Comparison of ENCODE assay signal across 32 cellular contexts in the genomic region with DNA sequence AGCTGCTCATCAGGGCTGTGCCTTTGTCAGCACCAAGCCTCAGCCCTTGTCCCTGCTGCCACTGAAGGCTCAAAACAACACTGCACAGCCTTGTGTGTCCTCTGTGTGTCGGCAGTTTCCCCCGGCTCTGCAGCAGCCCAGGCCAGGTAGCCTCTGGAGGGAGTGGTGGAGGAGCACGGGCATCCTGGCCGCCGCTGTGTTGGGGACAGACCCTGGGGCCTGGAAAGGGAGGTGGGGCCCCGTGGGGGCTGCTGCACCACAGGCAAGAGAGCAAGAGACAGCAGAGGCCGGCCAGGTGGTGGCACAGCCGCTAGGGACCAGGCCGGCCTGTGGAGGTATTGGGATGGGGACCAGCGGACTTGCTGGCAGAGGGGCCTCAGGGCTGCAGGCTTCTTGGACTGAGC.
A peak's percentile ranks its signal among the peaks of the same experiment; 100 is the strongest.
DNase-seq lines count a peak whose midpoint lies in the region; ATAC-seq and TF ChIP-seq lines count a peak whose summit lies in the region.
"Had no signal": no experiment of that assay in that cellular context is flagged by ENCODE, and none has a peak within 500 bp of the region (broad histone marks: within the 10 kb centered on the region; RNA-seq: fewer than 3 reads in every experiment).

No MANE protein-coding gene starts in this region.

- H3K4me3 Mint-ChIP-seq in chondrocyte (ENCODE audit: unreplicated experiment): no peak overlapping the region
- H3K4me3 Mint-ChIP-seq: activated B cell treated with CpG ODN at 0.5 μM for 24 hours, immature natural killer cell, nephron progenitor cell had no signal

- no peak overlapping the region for H3K27ac ChIP-seq in right atrium auricular region
- H3K27ac ChIP-seq in transverse colon: no peak overlapping the region
- H3K27ac ChIP-seq: BLaER1 treated with 17β-estradiol and CSF1 and Interleukin-3, amounts not matched to agents 10 nM and 100 nM; gastrocnemius medialis; hepatocyte; testis had no signal

- DNase-seq in Right ventricle myocardium superior (peak; percentile 32), right atrium auricular region (ENCODE audit: low spot score) (no peak), chondrocyte (ENCODE audit: low spot score) (peak; percentile 69), omental fat pad (ENCODE audit: low spot score) (peak; percentile 6), transverse colon (peak; percentile 5), iPS-NIHi7 (ENCODE audit: extremely low spot score) (no peak)
- DNase-seq: ACHN; activated B cell treated with CpG ODN at 0.5 μM for 24 hours; activated CD4-positive, alpha-beta T cell treated with anti-CD3 and anti-CD28 coated beads, Interleukin-2, amount 50 U/mL, for 4 hours; activated CD8-positive, alpha-beta memory T cell treated with anti-CD3 and anti-CD28 coated beads, Interleukin-2, amount 50 U/mL, for 48 hours; activated gamma-delta T cell; amygdala; H7; immature natural killer cell; NCI-H1105 treated with DMSO at 0.1 percent for 48 hours; NCI-H2029; NCI-H226; NCI-H774; nephron progenitor cell; SHP77; stimulated activated CD4-positive, alpha-beta T cell treated with anti-CD3 and anti-CD28 coated beads, Interleukin-2, amount 100 ng/mL, for 48 hours; stimulated activated naive CD4-positive, alpha-beta T cell; T1000; testis had no signal

- H3K4me1 ChIP-seq in right atrium auricular region (no peaks in the 10 kb centered on the region), transverse colon (no peaks in the 10 kb centered on the region)
- H3K4me1 ChIP-seq: Caco-2, testis had no signal

- no peaks in the 10 kb centered on the region for H3K27me3 Mint-ChIP-seq in chondrocyte (ENCODE audit: low read depth)
- H3K27me3 Mint-ChIP-seq: activated B cell treated with CpG ODN at 0.5 μM for 24 hours, progenitor cell of endocrine pancreas had no signal

- ATAC-seq in Right ventricle myocardium superior (ENCODE audit: poor library complexity) (no peak), omental fat pad (ENCODE audit: low FRiP score) (no peak), SK-N-SH treated with all-trans-retinoic acid at 6 μM for 48 hours (no peak), HG02852 (IDR thresholded peaks at IDR 0.05; ENCODE audit: unreplicated experiment) (no peak)
- ATAC-seq: gastrocnemius medialis had no signal

- TF ChIP-seq POLR2A in transverse colon (IDR thresholded peaks at IDR 0.05): no peak

- H3K4me3 ChIP-seq in right atrium auricular region (no peak overlapping the region), transverse colon (no peak overlapping the region)
- H3K4me3 ChIP-seq: BLaER1 treated with 17β-estradiol and CSF1 and Interleukin-3, amounts not matched to agents 10 nM and 100 nM; gastrocnemius medialis; hepatocyte; smooth muscle cell; testis had no signal

- H3K36me3 ChIP-seq in right atrium auricular region: peaks cover 60% of the 10 kb centered on the region
- H3K36me3 ChIP-seq in transverse colon: peaks cover 0 to 11% (median 0%) of the 10 kb centered on the region in 4 donors

- in situ Hi-C loops in transverse colon (cut with MboI; ENCODE audit: low pct_ligation_motif_present in 1 of 4, low pct_unique_long_range_greater_than_20kb in 1 of 4, low sequenced_read_pairs in 3 of 4): no loop called here

- H3K27me3 ChIP-seq in right atrium auricular region: no peaks in the 10 kb centered on the region
- no peaks in the 10 kb centered on the region for H3K27me3 ChIP-seq in transverse colon
- H3K27me3 ChIP-seq: BLaER1 treated with 17β-estradiol and CSF1 and Interleukin-3, amounts not matched to agents 10 nM and 100 nM; gastrocnemius medialis; hepatocyte; testis had no signal

- no peaks in the 10 kb centered on the region for H3K9me3 ChIP-seq in right atrium auricular region
- no peaks in the 10 kb centered on the region for H3K9me3 ChIP-seq in transverse colon
- H3K9me3 ChIP-seq: Caco-2, gastrocnemius medialis, testis had no signal

- no peak for TF ChIP-seq CTCF in right atrium auricular region (IDR thresholded peaks at IDR 0.05)
- no peak for TF ChIP-seq CTCF in chondrocyte (IDR thresholded peaks at IDR 0.05)
- TF ChIP-seq CTCF in omental fat pad (IDR thresholded peaks at IDR 0.05): no peak
- TF ChIP-seq CTCF in transverse colon (IDR thresholded peaks at IDR 0.05): no peak

- intact Hi-C loops in Right ventricle myocardium superior (cut with DNase I) (no loop called here), transverse colon (cut with DNase I; ENCODE audit: low total_unique reads) (no loop called here)

- peaks cover 8% of the 10 kb centered on the region for H3K36me3 Mint-ChIP-seq in chondrocyte (ENCODE audit: low read depth)

- no peaks in the 10 kb centered on the region for H3K9me3 Mint-ChIP-seq in chondrocyte (ENCODE audit: low read depth)
- H3K9me3 Mint-ChIP-seq: activated B cell treated with CpG ODN at 0.5 μM for 24 hours, immature natural killer cell, nephron progenitor cell had no signal

- H3K4me1 Mint-ChIP-seq in chondrocyte (ENCODE audit: low read depth): no peaks in the 10 kb centered on the region
- H3K4me1 Mint-ChIP-seq: activated B cell treated with CpG ODN at 0.5 μM for 24 hours, immature natural killer cell had no signal

- WGBS in transverse colon (ENCODE audit: low coverage in 1 of 2), 2 donors: 93% methylated on average over 10 of the region's 10 CpGs; no CpG with 5 or more reads in 1 of the 2 donors

- no peak for TF ChIP-seq EP300 in transverse colon (IDR thresholded peaks at IDR 0.05; ENCODE audit: low read depth)

- H3K27ac Mint-ChIP-seq in chondrocyte (ENCODE audit: unreplicated experiment): no peak overlapping the region
- H3K27ac Mint-ChIP-seq: activated B cell treated with CpG ODN at 0.5 μM for 24 hours, progenitor cell of endocrine pancreas had no signal

TF ChIP-seq in SK-N-SH treated with all-trans-retinoic acid at 6 μM for 48 hours, 23 proteins besides CTCF, POLR2A, EP300 and RAD21:
- TF ChIP-seq ZFP3 (CRISPR knock-in tag; IDR thresholded peaks at IDR 0.05) (no peak), ZNF8 (CRISPR knock-in tag; IDR thresholded peaks at IDR 0.05) (no peak), PATZ1 (CRISPR knock-in tag; IDR thresholded peaks at IDR 0.05; ENCODE audit: borderline replicate concordance) (no peak), PPARA (CRISPR knock-in tag; IDR thresholded peaks at IDR 0.05; ENCODE audit: borderline replicate concordance) (no peak), GLIS3 (CRISPR knock-in tag; IDR thresholded peaks at IDR 0.05) (no peak), RARB (CRISPR knock-in tag; IDR thresholded peaks at IDR 0.05) (no peak), OSR1 (CRISPR knock-in tag; IDR thresholded peaks at IDR 0.05) (no peak), CREB5 (CRISPR knock-in tag; IDR thresholded peaks at IDR 0.05; ENCODE audit: low read depth) (no peak), ARNTL (CRISPR knock-in tag; IDR thresholded peaks at IDR 0.05; ENCODE audit: borderline replicate concordance, low read depth) (no peak), TOX (CRISPR knock-in tag; IDR thresholded peaks at IDR 0.05; ENCODE audit: borderline replicate concordance) (no peak), ZNF565 (CRISPR knock-in tag; conservative IDR thresholded peaks at IDR 0.05; ENCODE audit: low read depth) (no peak), TCF4 (CRISPR knock-in tag; IDR thresholded peaks at IDR 0.05; ENCODE audit: borderline replicate concordance) (no peak)
- TF ChIP-seq, protein P1, sequence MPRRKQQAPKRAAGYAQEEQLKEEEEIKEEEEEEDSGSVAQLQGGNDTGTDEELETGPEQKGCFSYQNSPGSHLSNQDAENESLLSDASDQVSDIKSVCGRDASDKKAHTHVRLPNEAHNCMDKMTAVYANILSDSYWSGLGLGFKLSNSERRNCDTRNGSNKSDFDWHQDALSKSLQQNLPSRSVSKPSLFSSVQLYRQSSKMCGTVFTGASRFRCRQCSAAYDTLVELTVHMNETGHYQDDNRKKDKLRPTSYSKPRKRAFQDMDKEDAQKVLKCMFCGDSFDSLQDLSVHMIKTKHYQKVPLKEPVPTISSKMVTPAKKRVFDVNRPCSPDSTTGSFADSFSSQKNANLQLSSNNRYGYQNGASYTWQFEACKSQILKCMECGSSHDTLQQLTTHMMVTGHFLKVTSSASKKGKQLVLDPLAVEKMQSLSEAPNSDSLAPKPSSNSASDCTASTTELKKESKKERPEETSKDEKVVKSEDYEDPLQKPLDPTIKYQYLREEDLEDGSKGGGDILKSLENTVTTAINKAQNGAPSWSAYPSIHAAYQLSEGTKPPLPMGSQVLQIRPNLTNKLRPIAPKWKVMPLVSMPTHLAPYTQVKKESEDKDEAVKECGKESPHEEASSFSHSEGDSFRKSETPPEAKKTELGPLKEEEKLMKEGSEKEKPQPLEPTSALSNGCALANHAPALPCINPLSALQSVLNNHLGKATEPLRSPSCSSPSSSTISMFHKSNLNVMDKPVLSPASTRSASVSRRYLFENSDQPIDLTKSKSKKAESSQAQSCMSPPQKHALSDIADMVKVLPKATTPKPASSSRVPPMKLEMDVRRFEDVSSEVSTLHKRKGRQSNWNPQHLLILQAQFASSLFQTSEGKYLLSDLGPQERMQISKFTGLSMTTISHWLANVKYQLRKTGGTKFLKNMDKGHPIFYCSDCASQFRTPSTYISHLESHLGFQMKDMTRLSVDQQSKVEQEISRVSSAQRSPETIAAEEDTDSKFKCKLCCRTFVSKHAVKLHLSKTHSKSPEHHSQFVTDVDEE (CRISPR knock-in tag; IDR thresholded peaks at IDR 0.05): no peak

Comparison
In these comparisons a context has a peak if more than half of its experiments do, and no peak if none do; other contexts are left out.
1. DNase-seq: peak in Right ventricle myocardium superior (single experiment), chondrocyte (single experiment), omental fat pad (single experiment) and transverse colon (single experiment); none in right atrium auricular region (single experiment) and iPS-NIHi7 (single experiment).